In the genomic region with DNA sequence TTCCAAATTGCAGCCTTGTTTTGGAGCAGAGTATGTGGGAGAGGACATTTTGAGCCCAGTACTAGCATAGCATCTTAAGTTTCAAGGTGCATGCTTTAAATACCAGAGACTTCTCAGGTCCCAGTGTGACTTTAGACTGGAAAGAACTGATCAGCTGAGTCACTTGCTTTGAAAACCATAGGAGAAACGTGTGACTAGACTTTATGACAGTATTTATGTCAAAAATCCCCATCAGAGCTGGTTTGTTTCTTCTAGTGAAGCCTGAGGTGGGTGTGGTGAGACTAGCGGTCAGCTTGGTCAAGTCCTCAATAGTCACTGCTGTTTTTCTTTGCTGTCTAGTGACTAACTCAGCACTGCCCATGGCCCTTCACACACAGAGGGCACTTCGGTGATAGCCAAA, we compare ENCODE assay signal across 25 cellular contexts.
DNase-seq lines count a peak whose midpoint lies in the region; ATAC-seq and TF ChIP-seq lines count a peak whose summit lies in the region.
"Had no signal": no experiment of that assay in that cellular context is flagged by ENCODE, and none has a peak within 500 bp of the region (broad histone marks: within the 10 kb centered on the region; RNA-seq: fewer than 3 reads in every experiment).

No MANE protein-coding gene starts in this region.

- H3K27ac Mint-ChIP-seq in activated T-cell treated with anti-CD3 and anti-CD28 coated beads, Interleukin-2, amount 50 U/mL, for 24 hours: no peak overlapping the region
- peak overlapping the region; percentile 52 for H3K27ac Mint-ChIP-seq in activated naive CD8-positive, alpha-beta T cell treated with anti-CD3 and anti-CD28 coated beads, Interleukin-2, amount 50 U/mL, for 24 hours
- H3K27ac Mint-ChIP-seq: activated CD4-positive, alpha-beta T cell treated with anti-CD3 and anti-CD28 coated beads, Interleukin-2, amount 10 ng/mL, durations not matched to agents 24 days and 14 days; progenitor cell of endocrine pancreas; T-helper 1 cell treated with Interleukin-12 subunit alpha and Interleukin-12 subunit beta and Interleukin-4 antibody, amounts not matched to agents 30 μg/mL and 1 μg/mL, for 36 hours had no signal

- TF ChIP-seq POLR2A in stomach (IDR thresholded peaks at IDR 0.05): no peak

- H3K4me3 Mint-ChIP-seq in activated T-cell treated with anti-CD3 and anti-CD28 coated beads, Interleukin-2, amount 50 U/mL, for 24 hours: no peak overlapping the region
- H3K4me3 Mint-ChIP-seq in activated naive CD8-positive, alpha-beta T cell treated with anti-CD3 and anti-CD28 coated beads, Interleukin-2, amount 50 U/mL, for 24 hours: no peak overlapping the region
- H3K4me3 Mint-ChIP-seq: activated CD4-positive, alpha-beta T cell treated with anti-CD3 and anti-CD28 coated beads, Interleukin-2, amount 10 ng/mL, durations not matched to agents 24 days and 14 days; T-helper 1 cell treated with Interleukin-12 subunit alpha and Interleukin-12 subunit beta and Interleukin-4 antibody, amounts not matched to agents 30 μg/mL and 1 μg/mL, for 36 hours had no signal

- WGBS in stomach, 5 donors: 51 to 69% (median 56%) methylated on average over 3 of the region's 3 CpGs

- no peaks in the 10 kb centered on the region for H3K4me1 ChIP-seq in stomach
- H3K4me1 ChIP-seq: BLaER1, left lung, transverse colon had no signal

- H3K27ac ChIP-seq in stomach: no peak overlapping the region
- H3K27ac ChIP-seq: BLaER1, HL-60, left lung, neutrophil, SK-N-MC, transverse colon had no signal

- TF ChIP-seq CTCF in stomach (IDR thresholded peaks at IDR 0.05): no peak

- H3K9me3 ChIP-seq in stomach: no peaks in the 10 kb centered on the region
- H3K9me3 ChIP-seq: BLaER1, neutrophil, transverse colon had no signal

- H3K27me3 Mint-ChIP-seq in activated T-cell treated with anti-CD3 and anti-CD28 coated beads, Interleukin-2, amount 50 U/mL, for 24 hours: peaks cover 2% of the 10 kb centered on the region
- H3K27me3 Mint-ChIP-seq in activated naive CD8-positive, alpha-beta T cell treated with anti-CD3 and anti-CD28 coated beads, Interleukin-2, amount 50 U/mL, for 24 hours: peaks cover 2% of the 10 kb centered on the region
- H3K27me3 Mint-ChIP-seq: activated CD4-positive, alpha-beta T cell treated with anti-CD3 and anti-CD28 coated beads, Interleukin-2, amount 10 ng/mL, durations not matched to agents 24 days and 14 days; progenitor cell of endocrine pancreas had no signal

- no peak overlapping the region for H3K4me3 ChIP-seq in stomach
- H3K4me3 ChIP-seq: BLaER1, left lung, SK-N-MC, transverse colon had no signal

- intact Hi-C loops in stomach (cut with DNase I; ENCODE audit: low total_unique reads): no loop called here

- H3K27me3 ChIP-seq in stomach: no peaks in the 10 kb centered on the region
- H3K27me3 ChIP-seq: BLaER1, neutrophil, transverse colon had no signal

- H3K36me3 Mint-ChIP-seq in activated T-cell treated with anti-CD3 and anti-CD28 coated beads, Interleukin-2, amount 50 U/mL, for 24 hours (ENCODE audit: low read depth): no peaks in the 10 kb centered on the region
- H3K36me3 Mint-ChIP-seq in activated naive CD8-positive, alpha-beta T cell treated with anti-CD3 and anti-CD28 coated beads, Interleukin-2, amount 50 U/mL, for 24 hours (ENCODE audit: low read depth): no peaks in the 10 kb centered on the region

- peaks cover 2% of the 10 kb centered on the region for H3K9me3 Mint-ChIP-seq in activated T-cell treated with anti-CD3 and anti-CD28 coated beads, Interleukin-2, amount 50 U/mL, for 24 hours
- no peaks in the 10 kb centered on the region for H3K9me3 Mint-ChIP-seq in activated naive CD8-positive, alpha-beta T cell treated with anti-CD3 and anti-CD28 coated beads, Interleukin-2, amount 50 U/mL, for 24 hours
- H3K9me3 Mint-ChIP-seq: activated CD4-positive, alpha-beta T cell treated with anti-CD3 and anti-CD28 coated beads, Interleukin-2, amount 10 ng/mL, durations not matched to agents 24 days and 14 days; T-helper 1 cell treated with Interleukin-12 subunit alpha and Interleukin-12 subunit beta and Interleukin-4 antibody, amounts not matched to agents 30 μg/mL and 1 μg/mL, for 36 hours had no signal

- no peaks in the 10 kb centered on the region for H3K36me3 ChIP-seq in stomach
- H3K36me3 ChIP-seq: BLaER1, left lung, neutrophil, transverse colon had no signal

- peaks cover 36% of the 10 kb centered on the region for H3K4me1 Mint-ChIP-seq in activated T-cell treated with anti-CD3 and anti-CD28 coated beads, Interleukin-2, amount 50 U/mL, for 24 hours (ENCODE audit: low read depth)
- H3K4me1 Mint-ChIP-seq in activated naive CD8-positive, alpha-beta T cell treated with anti-CD3 and anti-CD28 coated beads, Interleukin-2, amount 50 U/mL, for 24 hours: peaks cover 43% of the 10 kb centered on the region

- ATAC-seq in activated naive CD8-positive, alpha-beta T cell treated with anti-CD3 and anti-CD28 coated beads, Interleukin-2, amount 50 U/mL, for 24 hours: peak; percentile 69
- ATAC-seq: HepG2, left lung, sciatic nerve had no signal

- peak; percentile 25 to 28 for DNase-seq in activated T-cell treated with anti-CD3 and anti-CD28 coated beads, Interleukin-2, amount 50 U/mL, for 48 hours
- DNase-seq in activated T-cell treated with anti-CD3 and anti-CD28 coated beads, Interleukin-2, amount 50 U/mL, for 24 hours: no peak
- DNase-seq in HT1080 (ENCODE audit: low read depth) (peak; percentile 29), stomach (peak; percentile 25), DMS153 (lab: John Stamatoyannopoulos, UW) (no peak), occipital lobe (lab: John Stamatoyannopoulos, UW) (no peak)
- DNase-seq in activated naive CD8-positive, alpha-beta T cell treated with anti-CD3 and anti-CD28 coated beads, Interleukin-2, amount 50 U/mL, for 24 hours: peak; percentile 16
- DNase-seq: activated CD4-positive, alpha-beta T cell treated with anti-CD3 and anti-CD28 coated beads, Interleukin-2, amount 10 ng/mL, durations not matched to agents 24 days and 14 days; activated naive CD4-positive, alpha-beta T cell; DMS79; Karpas-422; left lung; MV-4-11; NCI-H1436 treated with DMSO at 0.1 percent for 48 hours; NCI-H774; stimulated activated naive CD4-positive, alpha-beta T cell treated with Interleukin-2 at 50 U/mL for 16 hours; transverse colon had no signal

- TF ChIP-seq EP300 in stomach (IDR thresholded peaks at IDR 0.05): no peak

Comparison
In these comparisons a context has a peak if more than half of its experiments do, and no peak if none do; other contexts are left out.
1. DNase-seq: peak in activated T-cell treated with anti-CD3 and anti-CD28 coated beads, Interleukin-2, amount 50 U/mL, for 48 hours (2 of 2), HT1080 (single experiment), activated naive CD8-positive, alpha-beta T cell treated with anti-CD3 and anti-CD28 coated beads, Interleukin-2, amount 50 U/mL, for 24 hours (single experiment) and stomach (single experiment); none in activated T-cell treated with anti-CD3 and anti-CD28 coated beads, Interleukin-2, amount 50 U/mL, for 24 hours (single experiment), DMS153 (single experiment) and occipital lobe (single experiment).